In genomic region chr15:68559342-68560310, GRCh38 we compare ENCODE assay signal across 8 cellular contexts. TPM values are rescaled to one million over a fixed set of nuclear protein-coding genes. Genes with fewer than 3 reads are reported as not detected.
DNase-seq lines count a peak whose midpoint lies in the region; ATAC-seq and TF ChIP-seq lines count a peak whose summit lies in the region.

No MANE protein-coding gene starts in this region.

- H3K36me3 ChIP-seq in HCT116 (ENCODE audit: control insufficient read depth in 1 of 2, insufficient read depth in 2 of 2, low read length in 2 of 2): no peaks in the 10 kb centered on the region

- intact Hi-C loops in HCT116 (cut with micrococcal nuclease): loop anchor here (1.0 kb wide), 2 partner anchors 92 to 115 kb away; no protein-coding TSS in a partner anchor

- H3K79me2 ChIP-seq in HCT116 (ENCODE audit: insufficient read depth, low read length): no peaks in the 10 kb centered on the region

- peak; percentile 34 for DNase-seq in COLO829 (ENCODE audit: low spot score)
- peak; percentile 56 for DNase-seq in HCT116 (ENCODE audit: low read depth, low spot score)
- DNase-seq in NCI-H2227 (lab: John Stamatoyannopoulos, UW; ENCODE audit: unreplicated experiment): peak; percentile 81
- peak; percentile 62 for DNase-seq in activated CD4-positive, alpha-beta T cell treated with anti-CD3 and anti-CD28 coated beads for 1 hour
- DNase-seq in cerebellar cortex (ENCODE audit: low spot score): peak; percentile 79
- peak; percentile 49 for DNase-seq in kidney glomerular epithelial cell (lab: John Stamatoyannopoulos, UW)
- peak; percentile 53 to 66 for DNase-seq in stimulated activated CD4-positive, alpha-beta T cell treated with anti-CD3 and anti-CD28 coated beads, Interleukin-15, amount 100 ng/mL, for 48 hours (ENCODE audit: low read depth in 2 of 2)

- CTCF ChIA-PET in HCT116 (lab: Charles Lee): interaction anchor here (0.7 to 2.4 kb wide), 16 partner anchors 8 to 365 kb away, joined by 3 to 67 read pairs (median 4); no protein-coding TSS in a partner anchor

- peak; percentile 85 to 92 (median 92) for TF ChIP-seq CTCF in HCT116 (IDR thresholded peaks at IDR 0.05 in 2 of 3, conservative IDR thresholded peaks at IDR 0.05 in 1 of 3; ENCODE audit: borderline replicate concordance in 1 of 3, insufficient read depth in 1 of 3, low read depth in 2 of 3, low read length in 2 of 3)

- peak; percentile 91 for TF ChIP-seq RAD21 in HCT116 (IDR thresholded peaks at IDR 0.05; ENCODE audit: low read depth)

- no peak overlapping the region for H3K27ac ChIP-seq in HCT116 (ENCODE audit: low read depth, low read length)

- no peak for TF ChIP-seq POLR2A in HCT116 (IDR thresholded peaks at IDR 0.05; ENCODE audit: borderline replicate concordance, extremely low read depth, insufficient read depth, insufficient read length)

- H3K4me3 ChIP-seq in HCT116 (replicated peaks in 1 of 2; ENCODE audit: low read depth in 1 of 2, low read length in 2 of 2): peak overlapping the region; percentile 44 to 56

- POLR2A ChIA-PET in HCT116 (lab: Charles Lee): interaction anchor here (1.4 kb wide), 1 partner anchor 115 kb away, joined by 3 read pairs; no protein-coding TSS in a partner anchor

- peak overlapping the region; percentile 34; the same call in 1 of the 2 replicates for H3K9ac ChIP-seq in HCT116 (ENCODE audit: low read length)

- peak; percentile 97 for ATAC-seq in HCT116
- ATAC-seq in HG02885 (IDR thresholded peaks at IDR 0.05; ENCODE audit: poor library complexity, unreplicated experiment): no peak

- peak overlapping the region; percentile 92 for H3K4me2 ChIP-seq in HCT116 (ENCODE audit: low read length)

- peak overlapping the region; percentile 88 for H2AFZ ChIP-seq in HCT116 (ENCODE audit: low read depth, low read length, poor library complexity, severe bottlenecking)

- H3K4me1 ChIP-seq in HCT116 (ENCODE audit: control insufficient read depth in 1 of 2, insufficient read depth in 2 of 2, low read length in 2 of 2): peaks cover 0 to 15% of the 10 kb centered on the region in 2 experiments; a peak in 2 of 4 replicates

- RAD21 ChIA-PET in HCT116 (lab: Charles Lee; ENCODE audit: low non-redundant PET in 1 of 2, low total read pairs in 2 of 2, uncharacterized antibody in 2 of 2, unreplicated experiment in 2 of 2): interaction anchor here (0.9 to 1.9 kb wide), 7 partner anchors 82 to 365 kb away, joined by 3 to 13 read pairs (median 5); no protein-coding TSS in a partner anchor

- no peaks in the 10 kb centered on the region for H3K9me3 ChIP-seq in HCT116 (ENCODE audit: control insufficient read depth in 1 of 2, insufficient read depth in 1 of 2, low read depth in 1 of 2, low read length in 2 of 2)

- H4K20me1 ChIP-seq in HCT116 (ENCODE audit: insufficient read depth): no peaks in the 10 kb centered on the region

- no TSS peak for BruUV-seq in HCT116 (replicated peaks; lab: Mats Ljungman, UMichigan)

- no peaks in the 10 kb centered on the region for H3K27me3 ChIP-seq in HCT116 (ENCODE audit: insufficient read depth, low read length)

- H3K9me2 ChIP-seq in HCT116 (ENCODE audit: insufficient read depth): no peaks in the 10 kb centered on the region

TF ChIP-seq in HCT116, 20 proteins besides CTCF, POLR2A, EP300 and RAD21:
- no peak for TF ChIP-seq REST (IDR thresholded peaks at IDR 0.05; ENCODE audit: low read depth)
- peak; percentile 82 for TF ChIP-seq MAX (IDR thresholded peaks at IDR 0.05)
- peak; percentile 24 for TF ChIP-seq TCF7L2 (IDR thresholded peaks at IDR 0.05; ENCODE audit: borderline replicate concordance, extremely low read depth, insufficient read depth, insufficient read length)
- no peak for TF ChIP-seq JUND (IDR thresholded peaks at IDR 0.05)
- no peak for TF ChIP-seq ATF3 (IDR thresholded peaks at IDR 0.05)
- TF ChIP-seq EZH2phosphoT487 (IDR thresholded peaks at IDR 0.05; ENCODE audit: borderline replicate concordance): no peak

RNA-seq across cellular contexts. Expression of gene CORO2B, which starts 19.2 kb away (rescaled TPM):
- total RNA-seq in HCT116 (2021; ENCODE audit: unreplicated experiment): 2.8 TPM
- 2.2 and 3.2 TPM in 2 replicates for polyA plus RNA-seq in HCT116 (2012)
